Comparison of ENCODE assay signal across 15 cellular contexts in genomic region chr17:75550139-75550465, GRCh38. TPM values are rescaled to one million over a fixed set of nuclear protein-coding genes. Genes with fewer than 3 reads are reported as not detected.
DNase-seq lines count a peak whose midpoint lies in the region; ATAC-seq and TF ChIP-seq lines count a peak whose summit lies in the region.
"Had no signal": no experiment of that assay in that cellular context is flagged by ENCODE, and none has a peak within 500 bp of the region (broad histone marks: within the 10 kb centered on the region; RNA-seq: fewer than 3 reads in every experiment).

No MANE protein-coding gene starts in this region.

- no peak overlapping the region for H4K8ac ChIP-seq in trophoblast cell (ENCODE audit: low read depth, low read length)

- no peak for ATAC-seq in HG02588 (IDR thresholded peaks at IDR 0.05; ENCODE audit: unreplicated experiment)
- no peak for ATAC-seq in GM18909 (IDR thresholded peaks at IDR 0.05; ENCODE audit: poor library complexity, unreplicated experiment)
- ATAC-seq: activated T-helper 17 cell treated with anti-CD3 and anti-CD28 coated beads, Interleukin-2, amount 50 U/mL, for 72 hours had no signal

- H2BK5ac ChIP-seq in trophoblast cell (ENCODE audit: low read depth, low read length, poor library complexity) = peak overlapping the region; percentile 40

- WGBS in trophoblast cell (ENCODE audit: extremely low coverage, insufficient coverage, insufficient read length) = no CpG with 5 or more reads among the region's 4 CpGs

- TF ChIP-seq POLR2A in Peyer's patch (IDR thresholded peaks at IDR 0.05) = no peak

- no peak overlapping the region for H3K18ac ChIP-seq in trophoblast cell (ENCODE audit: low read length)

- H4K12ac ChIP-seq in trophoblast cell (ENCODE audit: low read depth, low read length) = no peak overlapping the region

- peak overlapping the region in 3 of 4 donors; percentile 82 to 97 (median 92) for H3K27ac ChIP-seq in Peyer's patch
- no peak overlapping the region for H3K27ac ChIP-seq in iPS-20b (ENCODE audit: low read length)
- peak overlapping the region; percentile 55 for H3K27ac ChIP-seq in trophoblast cell (ENCODE audit: low read depth, low read length)
- no peak overlapping the region for H3K27ac ChIP-seq in osteoblast (ENCODE audit: low read depth, low read length)
- H3K27ac ChIP-seq: tibial artery had no signal

- no peaks in the 10 kb centered on the region for H4K20me1 ChIP-seq in osteoblast (ENCODE audit: insufficient read depth, low read length)

- peaks cover 17% of the 10 kb centered on the region for H3K79me1 ChIP-seq in trophoblast cell (ENCODE audit: low read length)

- no peak overlapping the region for H3K14ac ChIP-seq in trophoblast cell (ENCODE audit: low read length)

- H3K4me3 ChIP-seq in Peyer's patch (no peak overlapping the region), iPS-20b (ENCODE audit: low read length) (peak overlapping the region; percentile 62; the same call in 1 of the 2 replicates), trophoblast cell (ENCODE audit: low read depth, low read length) (no peak overlapping the region), osteoblast (ENCODE audit: insufficient read depth, low read length) (no peak overlapping the region)
- H3K4me3 ChIP-seq: sigmoid colon, tibial artery had no signal

- H3K9me3 ChIP-seq in ES-I3 (ENCODE audit: control insufficient read depth, insufficient read depth, low read length) = no peaks in the 10 kb centered on the region
- H3K9me3 ChIP-seq in Peyer's patch = no peaks in the 10 kb centered on the region
- no peaks in the 10 kb centered on the region for H3K9me3 ChIP-seq in iPS-20b (ENCODE audit: insufficient read depth, low read depth, low read length)
- no peaks in the 10 kb centered on the region for H3K9me3 ChIP-seq in trophoblast cell (ENCODE audit: insufficient read depth, low read depth, low read length)
- no peaks in the 10 kb centered on the region for H3K9me3 ChIP-seq in osteoblast (ENCODE audit: low read depth, low read length)
- H3K9me3 ChIP-seq: sigmoid colon, tibial artery had no signal

- H3K4me1 ChIP-seq in ES-I3 (ENCODE audit: insufficient read depth, low read length) (peaks cover 29% of the 10 kb centered on the region; the same call in 1 of the 2 replicates), Peyer's patch (peaks cover 0 to 7% (median 0%) of the 10 kb centered on the region in 4 donors), iPS-20b (ENCODE audit: insufficient read depth, low read length) (peaks cover 9% of the 10 kb centered on the region), trophoblast cell (ENCODE audit: control insufficient read depth in 1 of 2, insufficient read depth in 2 of 2, low read length in 2 of 2) (peaks cover 30 to 49% of the 10 kb centered on the region in 2 experiments), osteoblast (ENCODE audit: insufficient read depth, low read length) (no peaks in the 10 kb centered on the region)

- H2BK12ac ChIP-seq in trophoblast cell (ENCODE audit: low read length) = peak overlapping the region; percentile 26

- TF ChIP-seq CTCF in Peyer's patch (IDR thresholded peaks at IDR 0.05) (no peak), osteoblast (IDR thresholded peaks at IDR 0.05; ENCODE audit: extremely low read depth, low read depth, low read length) (no peak)

- DNase-seq in Peyer's patch = no peak
- no peak for DNase-seq in trophoblast cell
- no peak for DNase-seq in osteoblast (ENCODE audit: insufficient read length, low spot score, missing footprints)
- DNase-seq in stimulated activated naive CD4-positive, alpha-beta T cell (lab: John Stamatoyannopoulos, UW) = no peak
- DNase-seq: activated CD4-positive, alpha-beta memory T cell treated with anti-CD3 and anti-CD28 coated beads for 36 hours; glutamatergic neuron; sigmoid colon; stimulated activated CD4-positive, alpha-beta T cell treated with anti-CD3 and anti-CD28 coated beads, Interleukin-4, amount 100 ng/mL, for 1 hour; tibial artery had no signal

- H3K9ac ChIP-seq in ES-I3 (ENCODE audit: low read depth, low read length) (peak overlapping the region; percentile 26; the same call in 1 of the 2 replicates), iPS-20b (ENCODE audit: low read depth, low read length) (peak overlapping the region; percentile 60; the same call in 1 of the 2 replicates), trophoblast cell (ENCODE audit: low read length) (no peak overlapping the region)

- no peak overlapping the region for H2AK5ac ChIP-seq in trophoblast cell (ENCODE audit: low read length)

- no peak overlapping the region for H3K4ac ChIP-seq in trophoblast cell (ENCODE audit: low read depth, low read length)

- no peaks in the 10 kb centered on the region for H3K27me3 ChIP-seq in Peyer's patch
- H3K27me3 ChIP-seq in iPS-20b (ENCODE audit: insufficient read depth, low read length) = no peaks in the 10 kb centered on the region
- no peaks in the 10 kb centered on the region for H3K27me3 ChIP-seq in trophoblast cell (ENCODE audit: insufficient read depth, low read length)
- peaks cover 7% of the 10 kb centered on the region for H3K27me3 ChIP-seq in osteoblast (ENCODE audit: insufficient read depth, low read length)
- H3K27me3 ChIP-seq: sigmoid colon, tibial artery had no signal

- no peaks in the 10 kb centered on the region for H3K36me3 ChIP-seq in ES-I3 (ENCODE audit: insufficient read depth, low read length)
- peaks cover 0 to 25% (median 0%) of the 10 kb centered on the region in 3 donors for H3K36me3 ChIP-seq in Peyer's patch
- no peaks in the 10 kb centered on the region for H3K36me3 ChIP-seq in iPS-20b (ENCODE audit: insufficient read depth, low read depth, low read length)
- H3K36me3 ChIP-seq in trophoblast cell (ENCODE audit: control insufficient read depth in 1 of 2, insufficient read depth in 2 of 2, low read length in 2 of 2) = peaks cover 0 to 2% of the 10 kb centered on the region in 2 experiments
- no peaks in the 10 kb centered on the region for H3K36me3 ChIP-seq in osteoblast (ENCODE audit: insufficient read depth, low read length)
- H3K36me3 ChIP-seq: sigmoid colon, tibial artery had no signal

- peak overlapping the region; percentile 0 for H3K4me2 ChIP-seq in trophoblast cell (ENCODE audit: low read length)
- no peak overlapping the region for H3K4me2 ChIP-seq in osteoblast (ENCODE audit: insufficient read depth, low read length)

- H2BK120ac ChIP-seq in trophoblast cell (ENCODE audit: insufficient read depth, low read length, poor library complexity) = no peak overlapping the region

- H4K91ac ChIP-seq in trophoblast cell (ENCODE audit: low read depth, low read length) = peak overlapping the region; percentile 64

- no peak overlapping the region for H2AFZ ChIP-seq in trophoblast cell (ENCODE audit: insufficient read depth, low read length, poor library complexity)
- no peak overlapping the region for H2AFZ ChIP-seq in osteoblast (ENCODE audit: low read length)

- H3K79me2 ChIP-seq in trophoblast cell (ENCODE audit: control insufficient read depth, insufficient read depth, low read length, poor library complexity) = no peaks in the 10 kb centered on the region
- no peaks in the 10 kb centered on the region for H3K79me2 ChIP-seq in osteoblast (ENCODE audit: insufficient read depth, low read length)

- no peak overlapping the region for H3K23ac ChIP-seq in trophoblast cell (ENCODE audit: low read length)

RNA-seq across cellular contexts. Expression of gene LLGL2, which starts 24.6 kb away (rescaled TPM):
- total RNA-seq in Peyer's patch = 100 to 1,000 TPM; 221 to 563 (median 300) TPM
- polyA plus RNA-seq in trophoblast cell (2013) = 25.4 and 29.0 TPM in 2 replicates
- 0.36 and 0.59 TPM in 2 replicates for total RNA-seq in osteoblast

RNA-seq across cellular contexts. Expression of gene TSEN54, which starts 33.8 kb away (rescaled TPM):
- total RNA-seq in Peyer's patch (10 to 100 TPM; 47.9 to 89.5 (median 80.0) TPM), osteoblast (9.7 and 10.9 TPM in 2 replicates)
- 10.4 and 11.3 TPM in 2 replicates for polyA plus RNA-seq in trophoblast cell (2013)

RNA-seq across cellular contexts. Expression of gene CASKIN2, which starts 34.8 kb away (rescaled TPM):
- total RNA-seq in Peyer's patch = 10 to 100 TPM; 12.4 to 24.0 (median 17.3) TPM
- polyA plus RNA-seq in trophoblast cell (2013) = 5.6 and 5.7 TPM in 2 replicates
- 8.7 and 10.3 TPM in 2 replicates for total RNA-seq in osteoblast
- polyA plus RNA-seq: IgD-negative memory B cell had no signal

RNA-seq across cellular contexts. Expression of gene MYO15B, which starts 37.5 kb away (rescaled TPM):
- total RNA-seq in Peyer's patch (1,000 to 10,000 TPM in 3 of 4 donors, 100 to 1,000 TPM in 1; 552 to 2,671 (median 1,951) TPM), osteoblast (0.88 and 1.4 TPM in 2 replicates)
- 8.3 and 8.9 TPM in 2 replicates for polyA plus RNA-seq in trophoblast cell (2013)

Comparison
In these comparisons a context has a peak if more than half of its experiments do, and no peak if none do; other contexts are left out.
1. H3K27ac ChIP-seq: peak in Peyer's patch (3 of 4) and trophoblast cell (single experiment); none in iPS-20b (single experiment) and osteoblast (single experiment).
2. RNA of gene LLGL2, which starts 24.6 kb away (total RNA-seq): 221 to 563 TPM in Peyer's patch; 0.36 to 0.59 TPM in osteoblast; every median in the first group is over 100 times any median in the second.